9 cellular contexts compared by ENCODE assay signal in the genomic region with DNA sequence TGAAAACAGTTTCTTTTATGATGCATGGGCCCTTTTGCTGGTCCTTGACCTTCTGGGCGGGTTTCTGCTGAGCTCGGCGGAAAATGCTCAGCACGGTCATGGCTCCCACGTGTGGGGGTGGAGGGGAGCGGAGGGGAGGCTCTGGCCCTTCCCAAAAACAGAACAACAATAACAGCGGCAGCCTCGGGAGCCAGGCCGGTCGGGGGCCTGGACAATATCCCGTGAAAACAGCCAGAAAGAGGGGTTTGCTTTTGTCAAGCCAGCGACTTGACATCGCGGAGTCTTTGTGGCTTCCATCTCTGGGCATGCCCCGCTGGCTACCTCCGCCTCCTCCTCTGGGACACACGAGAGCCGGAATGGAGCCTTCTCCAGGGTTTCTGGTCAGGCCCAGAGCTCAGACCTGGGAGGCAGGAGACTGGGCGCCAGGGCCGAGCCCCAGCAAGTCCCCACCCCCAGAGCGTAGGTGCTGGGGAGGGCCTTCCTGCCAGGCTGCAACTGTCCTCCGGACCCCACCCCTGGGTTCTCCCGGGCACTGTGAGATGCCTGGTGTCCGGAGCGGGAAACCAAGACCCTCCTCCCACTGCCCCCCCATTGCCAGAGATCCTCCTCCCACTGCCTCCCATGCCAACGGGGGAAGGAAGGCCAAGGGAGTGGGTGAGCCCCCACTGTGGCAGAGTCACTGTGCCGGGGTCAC. TPM values are rescaled to one million over a fixed set of nuclear protein-coding genes. Genes with fewer than 3 reads are reported as not detected.
DNase-seq lines count a peak whose midpoint lies in the region; ATAC-seq and TF ChIP-seq lines count a peak whose summit lies in the region.
"Had no signal": no experiment of that assay in that cellular context is flagged by ENCODE, and none has a peak within 500 bp of the region (broad histone marks: within the 10 kb centered on the region; RNA-seq: fewer than 3 reads in every experiment).

No MANE protein-coding gene starts in this region.

- peak overlapping the region; percentile 83 for H3K27ac ChIP-seq in endodermal cell (ENCODE audit: low read depth, low read length)

- H3K9ac ChIP-seq in endodermal cell (ENCODE audit: extremely low read depth, low read length, poor library complexity, severe bottlenecking), result no peak overlapping the region

- peak; percentile 22 for DNase-seq in activated T-cell treated with anti-CD3 and anti-CD28 coated beads, Interleukin-2, amount 50 U/mL, for 24 hours
- DNase-seq in activated T-cell treated with anti-CD3 and anti-CD28 coated beads, Interleukin-2, amount 50 U/mL, for 4 hours, result no peak
- peak; percentile 44 for DNase-seq in endodermal cell
- peak; percentile 89 for DNase-seq in mesenteric fat pad (ENCODE audit: low spot score)
- DNase-seq in ureter (ENCODE audit: low spot score), result peak; percentile 74
- no peak for DNase-seq in middle frontal gyrus (ENCODE audit: extremely low spot score, low spot score)
- no peak for DNase-seq in kidney glomerular epithelial cell (lab: John Stamatoyannopoulos, UW)
- DNase-seq in T-helper 17 cell, result no peak
- DNase-seq: gastrocnemius medialis had no signal

- no peaks in the 10 kb centered on the region for H3K36me3 Mint-ChIP-seq in activated T-cell treated with anti-CD3 and anti-CD28 coated beads, Interleukin-2, amount 50 U/mL, for 24 hours (ENCODE audit: low read depth)
- H3K36me3 Mint-ChIP-seq in activated T-cell treated with anti-CD3 and anti-CD28 coated beads, Interleukin-2, amount 50 U/mL, for 4 hours (ENCODE audit: insufficient read depth), result no peaks in the 10 kb centered on the region
- no peaks in the 10 kb centered on the region for H3K36me3 Mint-ChIP-seq in endodermal cell (ENCODE audit: low read depth)
- H3K36me3 Mint-ChIP-seq in T-helper 17 cell (ENCODE audit: low read depth), result no peaks in the 10 kb centered on the region

- no peaks in the 10 kb centered on the region for H3K9me3 Mint-ChIP-seq in activated T-cell treated with anti-CD3 and anti-CD28 coated beads, Interleukin-2, amount 50 U/mL, for 24 hours
- no peaks in the 10 kb centered on the region for H3K9me3 Mint-ChIP-seq in activated T-cell treated with anti-CD3 and anti-CD28 coated beads, Interleukin-2, amount 50 U/mL, for 4 hours
- H3K9me3 Mint-ChIP-seq in endodermal cell, result no peaks in the 10 kb centered on the region

- H3K9me3 ChIP-seq in endodermal cell (ENCODE audit: control insufficient read depth, low read length), result no peaks in the 10 kb centered on the region
- no peaks in the 10 kb centered on the region for H3K9me3 ChIP-seq in T-helper 17 cell (ENCODE audit: control insufficient read depth, low read length, poor library complexity, severe bottlenecking)
- H3K9me3 ChIP-seq: gastrocnemius medialis had no signal

- H3K27me3 ChIP-seq in endodermal cell (ENCODE audit: control insufficient read depth, insufficient read depth, low read length, poor library complexity, severe bottlenecking), result no peaks in the 10 kb centered on the region
- H3K27me3 ChIP-seq: gastrocnemius medialis had no signal

- peak overlapping the region; percentile 50 for H3K27ac Mint-ChIP-seq in activated T-cell treated with anti-CD3 and anti-CD28 coated beads, Interleukin-2, amount 50 U/mL, for 24 hours
- H3K27ac Mint-ChIP-seq in endodermal cell (no peak overlapping the region), T-helper 17 cell (no peak overlapping the region)

- H3K36me3 ChIP-seq in endodermal cell (ENCODE audit: control insufficient read depth, insufficient read depth, low read length), result no peaks in the 10 kb centered on the region
- H3K36me3 ChIP-seq: gastrocnemius medialis had no signal

- H3K27me3 Mint-ChIP-seq in activated T-cell treated with anti-CD3 and anti-CD28 coated beads, Interleukin-2, amount 50 U/mL, for 24 hours, result no peaks in the 10 kb centered on the region
- no peaks in the 10 kb centered on the region for H3K27me3 Mint-ChIP-seq in activated T-cell treated with anti-CD3 and anti-CD28 coated beads, Interleukin-2, amount 50 U/mL, for 4 hours (ENCODE audit: low read depth)
- H3K27me3 Mint-ChIP-seq in endodermal cell (ENCODE audit: insufficient read depth) (no peaks in the 10 kb centered on the region), T-helper 17 cell (no peaks in the 10 kb centered on the region)

- ATAC-seq in activated T-cell treated with anti-CD3 and anti-CD28 coated beads, Interleukin-2, amount 50 U/mL, for 4 hours, result no peak
- no peak for ATAC-seq in T-helper 17 cell
- ATAC-seq: gastrocnemius medialis had no signal

- H3K4me1 ChIP-seq in endodermal cell (ENCODE audit: control insufficient read depth, insufficient read depth, low read length), result no peaks in the 10 kb centered on the region
- H3K4me1 ChIP-seq: gastrocnemius medialis had no signal

- no peaks in the 10 kb centered on the region for H3K4me1 Mint-ChIP-seq in activated T-cell treated with anti-CD3 and anti-CD28 coated beads, Interleukin-2, amount 50 U/mL, for 24 hours (ENCODE audit: low read depth)
- no peaks in the 10 kb centered on the region for H3K4me1 Mint-ChIP-seq in activated T-cell treated with anti-CD3 and anti-CD28 coated beads, Interleukin-2, amount 50 U/mL, for 4 hours (ENCODE audit: low read depth)
- H3K4me1 Mint-ChIP-seq in endodermal cell (no peaks in the 10 kb centered on the region), T-helper 17 cell (peaks cover 4% of the 10 kb centered on the region)

- 55 to 78% methylated on average over 20 to 27 of the region's 27 CpGs for WGBS in endodermal cell (ENCODE audit: insufficient coverage in 1 of 2, insufficient read length in 1 of 2), 2 experiments

- no peak for TF ChIP-seq CTCF in endodermal cell (conservative IDR thresholded peaks at IDR 0.05)

- H3K4me3 Mint-ChIP-seq in activated T-cell treated with anti-CD3 and anti-CD28 coated beads, Interleukin-2, amount 50 U/mL, for 24 hours, result no peak overlapping the region
- H3K4me3 Mint-ChIP-seq in activated T-cell treated with anti-CD3 and anti-CD28 coated beads, Interleukin-2, amount 50 U/mL, for 4 hours, result no peak overlapping the region
- H3K4me3 Mint-ChIP-seq in endodermal cell, result no peak overlapping the region
- H3K4me3 Mint-ChIP-seq in T-helper 17 cell, result no peak overlapping the region

- no peak overlapping the region for H3K4me3 ChIP-seq in endodermal cell (ENCODE audit: low read length)

RNA-seq across cellular contexts. Expression of a gene that starts 35.9 kb away (rescaled TPM):
- 1 to 10 TPM in 2 of 3 donors, under 1 TPM in 1; 0.53 to 2.1 (median 1.3) TPM for total RNA-seq in activated T-cell treated with anti-CD3 and anti-CD28 coated beads, Interleukin-2, amount 50 U/mL, for 4 hours
- 1 to 10 TPM in 1 of 2 donors, under 1 TPM in 1; 0.66 to 4.5 TPM for total RNA-seq in endodermal cell
- 0.96 TPM for polyA plus RNA-seq in endodermal cell (2013, experiment 1 of 2)
- polyA plus RNA-seq in endodermal cell (2013, experiment 2 of 2), result 0.25 TPM
- total RNA-seq in mesenteric fat pad, result 58.0 TPM
- total RNA-seq in ureter, result 41.8 TPM
- 10 to 100 TPM; 42.0 to 72.1 TPM for total RNA-seq in T-helper 17 cell

RNA-seq across cellular contexts. Expression of a gene that starts 56.4 kb away (rescaled TPM):
- not detected for total RNA-seq in activated T-cell treated with anti-CD3 and anti-CD28 coated beads, Interleukin-2, amount 50 U/mL, for 4 hours
- total RNA-seq in endodermal cell (not detected), mesenteric fat pad (not detected), ureter (0.23 TPM), T-helper 17 cell (not detected)
- not detected for polyA plus RNA-seq in endodermal cell (2013, experiment 1 of 2)
- polyA plus RNA-seq in endodermal cell (2013, experiment 2 of 2), result not detected

Comparison
In these comparisons a context has a peak if more than half of its experiments do, and no peak if none do; other contexts are left out.
1. DNase-seq: peak in activated T-cell treated with anti-CD3 and anti-CD28 coated beads, Interleukin-2, amount 50 U/mL, for 24 hours (single experiment), endodermal cell (single experiment), mesenteric fat pad (single experiment) and ureter (single experiment); none in activated T-cell treated with anti-CD3 and anti-CD28 coated beads, Interleukin-2, amount 50 U/mL, for 4 hours (single experiment), middle frontal gyrus (single experiment), kidney glomerular epithelial cell (single experiment) and T-helper 17 cell (0 of 3).